12 cellular contexts compared by ENCODE assay signal in genomic region chr3:16101295-16102186, GRCh38.
DNase-seq lines count a peak whose midpoint lies in the region; ATAC-seq, FAIRE-seq and TF ChIP-seq lines count a peak whose summit lies in the region.
"Had no signal": no experiment of that assay in that cellular context is flagged by ENCODE, and none has a peak within 500 bp of the region (broad histone marks: within the 10 kb centered on the region; RNA-seq: fewer than 3 reads in every experiment).

No MANE protein-coding gene starts in this region.

- peaks cover 9% of the 10 kb centered on the region for H3K9me3 Mint-ChIP-seq in activated CD4-positive, alpha-beta T cell treated with anti-CD3 and anti-CD28 coated beads, Interleukin-2, amount 10 ng/mL, durations not matched to agents 24 days and 14 days

- no peaks in the 10 kb centered on the region for H3K9me3 ChIP-seq in smooth muscle cell (replicated peaks; ENCODE audit: low read depth)
- H3K9me3 ChIP-seq: esophagus muscularis mucosa, prostate gland, upper lobe of left lung had no signal

- no peak overlapping the region for H3K4me2 ChIP-seq in smooth muscle cell

- peak; percentile 95 for ATAC-seq in foreskin keratinocyte
- ATAC-seq in left ventricle myocardium superior, result no peak

- intact Hi-C loops in activated CD4-positive, alpha-beta T cell treated with anti-CD3 and anti-CD28 coated beads, Interleukin-2, amount 10 ng/mL, durations not matched to agents 24 days and 14 days (cut with micrococcal nuclease), result no loop called here
- intact Hi-C loops in left ventricle myocardium superior (cut with micrococcal nuclease), result no loop called here

- H3K27me3 ChIP-seq in foreskin keratinocyte, result no peaks in the 10 kb centered on the region
- no peaks in the 10 kb centered on the region for H3K27me3 ChIP-seq in smooth muscle cell (ENCODE audit: low read depth)
- H3K27me3 ChIP-seq: esophagus muscularis mucosa, upper lobe of left lung had no signal

- FAIRE-seq in RCC 7860 (lab: Jason Lieb, UNC), result no peak

- no peak overlapping the region for H3K27ac Mint-ChIP-seq in activated CD4-positive, alpha-beta T cell treated with anti-CD3 and anti-CD28 coated beads, Interleukin-2, amount 10 ng/mL, durations not matched to agents 24 days and 14 days

- H3K36me3 Mint-ChIP-seq in activated CD4-positive, alpha-beta T cell treated with anti-CD3 and anti-CD28 coated beads, Interleukin-2, amount 10 ng/mL, durations not matched to agents 24 days and 14 days (ENCODE audit: low read depth), result no peaks in the 10 kb centered on the region

- DNase-seq in activated CD4-positive, alpha-beta T cell treated with anti-CD3 and anti-CD28 coated beads for 48 hours, result peak; percentile 24
- DNase-seq in activated CD4-positive, alpha-beta T cell treated with anti-CD3 and anti-CD28 coated beads, Interleukin-2, amount 10 ng/mL, durations not matched to agents 24 days and 14 days, result no peak
- DNase-seq in RCC 7860 (ENCODE audit: low spot score) (peak; percentile 49), foreskin keratinocyte (peak; percentile 98 to 100), smooth muscle cell (lab: John Stamatoyannopoulos, UW; ENCODE audit: unreplicated experiment) (no peak), T-helper 1 cell (no peak), NCI-H2107 treated with DMSO at 0.1 percent for 48 hours (lab: John Stamatoyannopoulos, UW; ENCODE audit: unreplicated experiment) (no peak), left ventricle myocardium superior (no peak)
- DNase-seq: NCI-H524 treated with DMSO at 0.1 percent for 48 hours, upper lobe of left lung had no signal

- no peaks in the 10 kb centered on the region for H3K79me2 ChIP-seq in smooth muscle cell (ENCODE audit: low read depth)

- H3K27ac ChIP-seq in foreskin keratinocyte (peak overlapping the region; percentile 98), smooth muscle cell (ENCODE audit: low read depth) (peak overlapping the region; percentile 82)
- H3K27ac ChIP-seq: esophagus muscularis mucosa, prostate gland had no signal

- TF ChIP-seq CTCF in foreskin keratinocyte (conservative IDR thresholded peaks at IDR 0.05) (no peak), smooth muscle cell (IDR thresholded peaks at IDR 0.05; ENCODE audit: borderline replicate concordance, insufficient read depth, poor library complexity, severe bottlenecking) (no peak)

- H3K4me3 Mint-ChIP-seq in activated CD4-positive, alpha-beta T cell treated with anti-CD3 and anti-CD28 coated beads, Interleukin-2, amount 10 ng/mL, durations not matched to agents 24 days and 14 days, result no peak overlapping the region

- peaks cover 10% of the 10 kb centered on the region for H3K4me1 ChIP-seq in foreskin keratinocyte
- H3K4me1 ChIP-seq in smooth muscle cell (ENCODE audit: low read depth), result no peaks in the 10 kb centered on the region
- H3K4me1 ChIP-seq: esophagus muscularis mucosa, prostate gland, upper lobe of left lung had no signal

- H3K27me3 Mint-ChIP-seq in activated CD4-positive, alpha-beta T cell treated with anti-CD3 and anti-CD28 coated beads, Interleukin-2, amount 10 ng/mL, durations not matched to agents 24 days and 14 days, result no peaks in the 10 kb centered on the region

- no peak overlapping the region for H3K4me3 ChIP-seq in smooth muscle cell
- H3K4me3 ChIP-seq: esophagus muscularis mucosa, prostate gland, upper lobe of left lung had no signal

- no peaks in the 10 kb centered on the region for H3K4me1 Mint-ChIP-seq in activated CD4-positive, alpha-beta T cell treated with anti-CD3 and anti-CD28 coated beads, Interleukin-2, amount 10 ng/mL, durations not matched to agents 24 days and 14 days

- H3F3A ChIP-seq in smooth muscle cell (ENCODE audit: low read depth), result no peaks in the 10 kb centered on the region

- H2AFZ ChIP-seq in smooth muscle cell (ENCODE audit: low read depth), result no peak overlapping the region

- peak overlapping the region; percentile 61 for H3K9ac ChIP-seq in smooth muscle cell (ENCODE audit: low read depth)

- WGBS in smooth muscle cell (ENCODE audit: low lambda C conversion rate), result 82% methylated on average over 14 of the region's 14 CpGs

- no peaks in the 10 kb centered on the region for H3K36me3 ChIP-seq in smooth muscle cell (ENCODE audit: low read depth)
- H3K36me3 ChIP-seq: esophagus muscularis mucosa, prostate gland, upper lobe of left lung had no signal

- H4K20me1 ChIP-seq in smooth muscle cell (ENCODE audit: low read depth), result no peaks in the 10 kb centered on the region

Comparison
In these comparisons a context has a peak if more than half of its experiments do, and no peak if none do; other contexts are left out.
1. DNase-seq: peak in activated CD4-positive, alpha-beta T cell treated with anti-CD3 and anti-CD28 coated beads for 48 hours (single experiment), RCC 7860 (single experiment) and foreskin keratinocyte (2 of 2); none in activated CD4-positive, alpha-beta T cell treated with anti-CD3 and anti-CD28 coated beads, Interleukin-2, amount 10 ng/mL, durations not matched to agents 24 days and 14 days (single experiment), smooth muscle cell (single experiment), T-helper 1 cell (0 of 5), NCI-H2107 treated with DMSO at 0.1 percent for 48 hours (single experiment) and left ventricle myocardium superior (single experiment).